In the genomic region with DNA sequence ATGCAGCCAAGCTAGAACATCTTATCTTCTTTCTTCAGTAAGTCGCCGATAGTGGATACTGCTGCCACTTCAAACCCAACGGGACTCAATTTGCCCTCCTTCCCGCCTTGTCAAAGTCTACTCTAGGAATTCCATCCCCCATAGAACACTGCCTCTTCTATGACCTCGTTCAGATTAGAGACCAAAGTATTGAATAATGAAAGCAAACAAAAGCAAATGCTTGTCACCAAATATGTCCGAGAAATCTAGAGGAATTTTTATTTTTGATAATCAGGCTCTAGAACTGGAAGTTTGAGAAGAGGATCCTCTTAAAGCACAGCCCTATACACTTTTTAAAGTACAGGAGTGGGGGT, we compare ENCODE assay signal across 8 cellular contexts. TPM values are rescaled to one million over a fixed set of nuclear protein-coding genes. Genes with fewer than 3 reads are reported as not detected.
DNase-seq lines count a peak whose midpoint lies in the region; ATAC-seq and TF ChIP-seq lines count a peak whose summit lies in the region.

No MANE protein-coding gene starts in this region.

- H3K27me3 ChIP-seq in heart right ventricle, result no peaks in the 10 kb centered on the region
- H3K27me3 ChIP-seq in ascending aorta, result no peaks in the 10 kb centered on the region
- H3K27me3 ChIP-seq in right lobe of liver, result no peaks in the 10 kb centered on the region
- no peaks in the 10 kb centered on the region for H3K27me3 ChIP-seq in upper lobe of left lung

- intact Hi-C loops in heart right ventricle (cut with DNase I) (loop anchor here in 6 of 10 donors (5.0 to 10.0 kb wide), 6 partner anchors 134 to 714 kb away; a partner anchor contains a TSS), Right ventricle myocardium superior (cut with DNase I) (no loop called here), ascending aorta (cut with DNase I) (loop anchor here (10.0 kb wide), 1 partner anchor 1184 kb away; a partner anchor contains a TSS), right lobe of liver (cut with DNase I) (no loop called here)

- TF ChIP-seq CTCF in heart right ventricle (IDR thresholded peaks at IDR 0.05) (no peak), ascending aorta (IDR thresholded peaks at IDR 0.05) (no peak), right lobe of liver (IDR thresholded peaks at IDR 0.05) (no peak), upper lobe of left lung (IDR thresholded peaks at IDR 0.05) (no peak)

- TF ChIP-seq POLR2A in right lobe of liver (IDR thresholded peaks at IDR 0.05), result no peak
- TF ChIP-seq POLR2A in upper lobe of left lung (IDR thresholded peaks at IDR 0.05), result no peak

- ATAC-seq in heart right ventricle, result no peak
- no peak for ATAC-seq in Right ventricle myocardium superior (ENCODE audit: poor library complexity)
- peak in 1 of 4 donors; percentile 1 for ATAC-seq in right lobe of liver
- ATAC-seq in upper lobe of left lung (ENCODE audit: low FRiP score in 2 of 2), result no peak
- no peak for ATAC-seq in GM18867 (IDR thresholded peaks at IDR 0.05; ENCODE audit: unreplicated experiment)

- DNase-seq in heart right ventricle (no peak), Right ventricle myocardium superior (no peak), ascending aorta (ENCODE audit: low spot score in 2 of 2) (no peak), right lobe of liver (no peak), upper lobe of left lung (no peak), NCI-H2196 (lab: John Stamatoyannopoulos, UW; ENCODE audit: unreplicated experiment) (no peak), NCI-H1930 (lab: John Stamatoyannopoulos, UW) (no peak)

- peak overlapping the region in 9 of 10 donors; percentile 40 to 93 (median 89) for H3K27ac ChIP-seq in heart right ventricle
- H3K27ac ChIP-seq in ascending aorta, result peak overlapping the region in 1 of 2 donors; percentile 69
- peak overlapping the region; percentile 51 to 61 (median 56) for H3K27ac ChIP-seq in right lobe of liver
- H3K27ac ChIP-seq in upper lobe of left lung, result peak overlapping the region in 3 of 4 donors; percentile 45 to 96 (median 93)

- H3K4me1 ChIP-seq in heart right ventricle (peaks cover 0 to 78% (median 60%) of the 10 kb centered on the region in 9 donors), ascending aorta (peaks cover 6 to 28% of the 10 kb centered on the region in 2 donors), right lobe of liver (peaks cover 0 to 25% (median 8%) of the 10 kb centered on the region in 4 donors), upper lobe of left lung (peaks cover 27 to 62% (median 35%) of the 10 kb centered on the region in 4 donors)

- TF ChIP-seq EP300 in upper lobe of left lung (IDR thresholded peaks at IDR 0.05), result no peak

- H3K9me3 ChIP-seq in heart right ventricle (no peaks in the 10 kb centered on the region), ascending aorta (no peaks in the 10 kb centered on the region), right lobe of liver (no peaks in the 10 kb centered on the region), upper lobe of left lung (no peaks in the 10 kb centered on the region)

- 4 to 6% methylated on average over 6 of the region's 6 CpGs for WGBS in heart right ventricle, 2 donors
- WGBS in right lobe of liver (ENCODE audit: insufficient coverage, low coverage, low lambda C conversion rate, missing lambda C conversion rate), result 2% methylated on average over 6 of the region's 6 CpGs
- 5 to 13% methylated on average over 6 of the region's 6 CpGs for WGBS in upper lobe of left lung, 2 donors

- H3K36me3 ChIP-seq in heart right ventricle, result peaks cover 0 to 42% (median 12%) of the 10 kb centered on the region in 9 donors
- peaks cover 7 to 11% of the 10 kb centered on the region in 2 donors for H3K36me3 ChIP-seq in ascending aorta
- peaks cover 0 to 13% (median 1%) of the 10 kb centered on the region in 4 donors for H3K36me3 ChIP-seq in right lobe of liver
- H3K36me3 ChIP-seq in upper lobe of left lung, result peaks cover 3 to 20% (median 5%) of the 10 kb centered on the region in 4 donors

- peak overlapping the region; percentile 74 to 98 (median 95) for H3K4me3 ChIP-seq in heart right ventricle
- peak overlapping the region; percentile 91 to 97 for H3K4me3 ChIP-seq in ascending aorta
- peak overlapping the region; percentile 57 to 91 (median 73) for H3K4me3 ChIP-seq in right lobe of liver
- H3K4me3 ChIP-seq in upper lobe of left lung, result peak overlapping the region; percentile 84 to 95 (median 92)

RNA-seq across cellular contexts. Expression of a gene that starts 0.9 kb away (rescaled TPM):
- total RNA-seq in heart right ventricle (10 to 100 TPM; 20.3 to 32.3 (median 23.2) TPM), Right ventricle myocardium superior (22.0 TPM), ascending aorta (6.2 TPM), right lobe of liver (10 to 100 TPM in 2 of 6 experiments, 1 to 10 TPM in 4; 7.6 to 16.5 (median 8.6) TPM), upper lobe of left lung (10 to 100 TPM in 5 of 6 donors, 1 to 10 TPM in 1; 9.0 to 30.8 (median 24.9) TPM)
- polyA plus RNA-seq in heart right ventricle, result 10 to 100 TPM in 1 of 2 donors, 1 to 10 TPM in 1; 6.9 to 16.6 TPM

RNA-seq across cellular contexts. Expression of a gene that starts 12.7 kb away (rescaled TPM):
- total RNA-seq in heart right ventricle (10 to 100 TPM in 2 of 10 donors, 1 to 10 TPM in 8; 5.4 to 22.8 (median 8.2) TPM), Right ventricle myocardium superior (14.1 TPM), ascending aorta (0.64 TPM), right lobe of liver (10 to 100 TPM in 2 of 6 experiments, 1 to 10 TPM in 4; 6.0 to 14.4 (median 8.3) TPM), upper lobe of left lung (10 to 100 TPM in 4 of 6 donors, 1 to 10 TPM in 2; 2.8 to 23.7 (median 12.9) TPM)
- 1 to 10 TPM; 3.9 to 8.8 TPM for polyA plus RNA-seq in heart right ventricle

RNA-seq across cellular contexts. Expression of a gene that starts 20.9 kb away (rescaled TPM):
- total RNA-seq in heart right ventricle (not detected), Right ventricle myocardium superior (not detected), ascending aorta (not detected), right lobe of liver (not detected), upper lobe of left lung (not detected)
- polyA plus RNA-seq in heart right ventricle, result not detected

Comparison
In these comparisons a context has a peak if more than half of its experiments do, and no peak if none do; other contexts are left out.
1. intact Hi-C loops: an anchor here in heart right ventricle (5.0 to 10.0 kb wide) and ascending aorta (10.0 kb wide); none called in Right ventricle myocardium superior and right lobe of liver.